In the genomic region with DNA sequence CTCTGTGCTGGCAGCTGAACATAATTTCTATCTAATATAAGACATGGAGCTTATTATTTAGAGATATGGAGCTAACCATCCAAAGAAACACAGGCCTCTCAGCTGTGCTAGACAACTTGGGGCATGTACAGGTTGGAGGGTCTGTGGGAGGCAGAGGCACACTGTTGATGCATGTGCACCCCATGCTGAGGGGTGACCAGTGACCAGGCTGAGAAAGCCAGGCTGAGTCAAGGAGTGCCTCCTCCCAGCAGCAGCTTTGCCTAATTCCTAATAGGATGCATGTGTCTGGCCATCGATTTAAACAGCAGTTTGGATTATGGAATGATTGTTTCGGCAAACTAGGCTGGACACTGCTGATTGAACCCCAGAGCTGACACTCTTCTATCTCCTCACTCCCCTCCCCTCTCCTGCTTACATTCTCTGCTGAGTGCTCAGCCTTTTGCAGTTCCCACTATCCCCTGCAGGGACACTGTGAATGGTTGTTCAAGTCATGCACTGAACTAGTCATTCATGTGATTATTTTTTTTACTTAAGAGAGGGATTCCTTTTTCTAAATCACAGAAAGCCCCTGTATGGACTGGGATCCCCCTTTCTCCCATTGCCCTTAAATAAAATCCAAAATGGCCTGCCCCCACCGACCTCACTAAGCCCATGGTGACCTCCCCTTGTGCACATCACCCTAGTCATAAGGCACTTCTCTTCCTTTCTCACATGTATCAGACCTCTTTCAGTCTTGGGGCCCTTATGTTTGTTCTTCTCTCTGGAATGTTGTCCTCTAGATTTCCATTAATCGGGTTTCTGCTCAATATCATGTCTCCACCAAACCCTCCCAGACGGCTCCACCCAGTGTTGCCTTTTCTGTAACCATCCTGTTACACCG, we compare ENCODE assay signal across 10 cellular contexts.
DNase-seq lines count a peak whose midpoint lies in the region; ATAC-seq and TF ChIP-seq lines count a peak whose summit lies in the region.
"Had no signal": no experiment of that assay in that cellular context is flagged by ENCODE, and none has a peak within 500 bp of the region (broad histone marks: within the 10 kb centered on the region; RNA-seq: fewer than 3 reads in every experiment).

No MANE protein-coding gene starts in this region.

- H3K18ac ChIP-seq in H9 (ENCODE audit: insufficient read length, low read depth, low read length), result no peak overlapping the region

- no peak overlapping the region for H2BK5ac ChIP-seq in H9 (ENCODE audit: insufficient read length, low read length)

- TF ChIP-seq CTCF in H9 (conservative IDR thresholded peaks at IDR 0.05), result peak; percentile 66
- TF ChIP-seq CTCF in testis (IDR thresholded peaks at IDR 0.05), result peak; percentile 40 to 59 (median 57)

- H3K23ac ChIP-seq in H9 (ENCODE audit: insufficient read length, low read depth, low read length), result no peak overlapping the region

- intact Hi-C loops in head of caudate nucleus (cut with DNase I) (no loop called here), testis (cut with DNase I; ENCODE audit: low total_unique reads) (no loop called here)

- H4K8ac ChIP-seq in H9 (replicated peaks; ENCODE audit: insufficient read length, low read depth, low read length), result no peak overlapping the region

- H4K91ac ChIP-seq in H9 (ENCODE audit: insufficient read length, low read depth, low read length), result no peak overlapping the region

- H3K9me3 Mint-ChIP-seq in H9, result no peaks in the 10 kb centered on the region
- H3K9me3 Mint-ChIP-seq: immature natural killer cell had no signal

- TF ChIP-seq POLR2A in testis (IDR thresholded peaks at IDR 0.05), result no peak

- no peak overlapping the region for H2AFZ ChIP-seq in H9 (ENCODE audit: low read length)

- no peaks in the 10 kb centered on the region for H3K36me3 ChIP-seq in testis (ENCODE audit: low read depth, missing control alignments)

- no peak overlapping the region for H2BK12ac ChIP-seq in H9 (ENCODE audit: insufficient read length, low read depth, low read length)

- no peak overlapping the region for H2BK20ac ChIP-seq in H9 (ENCODE audit: low read depth, low read length, poor library complexity, severe bottlenecking)

- H3K9ac ChIP-seq in H9 (ENCODE audit: extremely low read depth, insufficient read length, low read length), result no peak overlapping the region

- H3K4me1 Mint-ChIP-seq in H9, result peaks cover 8 to 20% of the 10 kb centered on the region in 2 experiments; a peak in 3 of 4 replicates

- no peak overlapping the region for H3K4me3 Mint-ChIP-seq in H9
- H3K4me3 Mint-ChIP-seq: immature natural killer cell had no signal

- H3K4me1 ChIP-seq in H9 (ENCODE audit: insufficient read depth, low read length) (no peaks in the 10 kb centered on the region), testis (peaks cover 69% of the 10 kb centered on the region)

- peak; percentile 27 for DNase-seq in EH (ENCODE audit: low read depth)
- peak; percentile 51 for DNase-seq in H9
- DNase-seq in activated CD4-positive, alpha-beta T cell treated with anti-CD3 and anti-CD28 coated beads, Interleukin-2, amount 50 U/mL, for 1 hour, result peak; percentile 7
- DNase-seq in head of caudate nucleus, result peak in 22 of 42 donors; percentile 17 to 65 (median 34)
- DNase-seq in testis, result peak; percentile 61
- no peak for DNase-seq in NCI-H2196 (lab: John Stamatoyannopoulos, UW; ENCODE audit: unreplicated experiment)

- H3K56ac ChIP-seq in H9 (ENCODE audit: insufficient read length, low read depth, low read length), result no peak overlapping the region

- ATAC-seq in HG03196 (IDR thresholded peaks at IDR 0.05; ENCODE audit: unreplicated experiment), result no peak
- ATAC-seq in GM21360 (IDR thresholded peaks at IDR 0.05; ENCODE audit: unreplicated experiment), result no peak

- no peak overlapping the region for H3K4me2 ChIP-seq in H9 (ENCODE audit: insufficient read depth, insufficient read length, low read length)

- H3K4me3 ChIP-seq in testis, result no peak overlapping the region
- H3K4me3 ChIP-seq: SK-N-MC had no signal

- H3K27me3 Mint-ChIP-seq in H9 (ENCODE audit: low read depth), result no peaks in the 10 kb centered on the region; the same call in 1 of the 2 replicates

- H4K20me1 ChIP-seq in H9 (ENCODE audit: control insufficient read depth, insufficient read depth, insufficient read length), result peaks cover 2% of the 10 kb centered on the region

- no peak overlapping the region for H4K5ac ChIP-seq in H9 (ENCODE audit: insufficient read length, low read depth, low read length)

- H3T11ph ChIP-seq in H9 (ENCODE audit: low read length), result no peak overlapping the region

- no peak overlapping the region for H3K27ac Mint-ChIP-seq in H9
- H3K27ac Mint-ChIP-seq: immature natural killer cell had no signal

- no peak overlapping the region for H3K14ac ChIP-seq in H9 (ENCODE audit: insufficient read depth, low read length)

- no peaks in the 10 kb centered on the region for H3K9me3 ChIP-seq in H9 (ENCODE audit: control insufficient read depth, low read depth, low read length)
- H3K9me3 ChIP-seq in testis, result no peaks in the 10 kb centered on the region

- H3K27me3 ChIP-seq in H9 (ENCODE audit: insufficient read depth, low read length) (no peaks in the 10 kb centered on the region), testis (no peaks in the 10 kb centered on the region)

- H3K27ac ChIP-seq in H9 (ENCODE audit: insufficient read length, low read depth, low read length), result no peak overlapping the region
- H3K27ac ChIP-seq in testis, result peak overlapping the region; percentile 70 to 79
- H3K27ac ChIP-seq: SK-N-MC had no signal

- H2BK120ac ChIP-seq in H9 (ENCODE audit: low read depth, low read length, poor library complexity, severe bottlenecking), result no peak overlapping the region

- no CpG with 5 or more reads among the region's 6 CpGs for whole genome bisulfite sequencing in H9 (ENCODE audit: extremely low coverage, insufficient read length, low lambda C conversion rate)
- 60 to 68% methylated on average over 6 of the region's 6 CpGs for WGBS in testis, 2 donors

- no peaks in the 10 kb centered on the region for H3K36me3 Mint-ChIP-seq in H9 (ENCODE audit: insufficient read depth in 1 of 3, low read depth in 3 of 3)
- H3K36me3 Mint-ChIP-seq: immature natural killer cell had no signal

- H2BK15ac ChIP-seq in H9 (ENCODE audit: low read depth, low read length), result no peak overlapping the region

- H3K23me2 ChIP-seq in H9 (ENCODE audit: insufficient read length, low read depth, low read length, poor library complexity, severe bottlenecking), result no peaks in the 10 kb centered on the region

- H2AK5ac ChIP-seq in H9 (ENCODE audit: insufficient read length, low read length), result no peak overlapping the region

- H3K4ac ChIP-seq in H9 (ENCODE audit: low read depth, low read length), result no peak overlapping the region

- H3K79me1 ChIP-seq in H9 (ENCODE audit: insufficient read depth, low read depth, low read length, poor library complexity, severe bottlenecking), result no peaks in the 10 kb centered on the region

- no peaks in the 10 kb centered on the region for H3K79me2 ChIP-seq in H9 (ENCODE audit: insufficient read depth, low read length)
